9 cellular contexts compared by ENCODE assay signal in genomic region chr3:48013288-48013980, GRCh38. TPM values are rescaled to one million over a fixed set of nuclear protein-coding genes. Genes with fewer than 3 reads are reported as not detected.
DNase-seq lines count a peak whose midpoint lies in the region; TF ChIP-seq lines count a peak whose summit lies in the region.
"Had no signal": no experiment of that assay in that cellular context is flagged by ENCODE, and none has a peak within 500 bp of the region (broad histone marks: within the 10 kb centered on the region; RNA-seq: fewer than 3 reads in every experiment).

No MANE protein-coding gene starts in this region.

- H3K4me3 ChIP-seq in transverse colon: no peak overlapping the region
- H3K4me3 ChIP-seq: BLaER1 treated with 17β-estradiol and CSF1 and Interleukin-3, amounts not matched to agents 10 nM and 100 nM had no signal

- no peaks in the 10 kb centered on the region for H3K36me3 ChIP-seq in transverse colon

- in situ Hi-C loops in transverse colon (cut with MboI; ENCODE audit: low pct_ligation_motif_present in 1 of 4, low pct_unique_long_range_greater_than_20kb in 1 of 4, low sequenced_read_pairs in 3 of 4): no loop called here

- no peak for TF ChIP-seq CTCF in transverse colon (IDR thresholded peaks at IDR 0.05)

- peak; percentile 42 for DNase-seq in NCI-H82 (lab: John Stamatoyannopoulos, UW)
- DNase-seq in NCI-H82 treated with DMSO at 0.1 percent for 48 hours (lab: John Stamatoyannopoulos, UW; ENCODE audit: unreplicated experiment): no peak
- peak; percentile 64 for DNase-seq in amniotic stem cell (lab: John Stamatoyannopoulos, UW)
- DNase-seq in kidney glomerular epithelial cell (lab: John Stamatoyannopoulos, UW): peak; percentile 44
- no peak for DNase-seq in transverse colon
- DNase-seq in NOMO-1 (lab: John Stamatoyannopoulos, UW; ENCODE audit: unreplicated experiment in 2 of 2): no peak
- DNase-seq in NCI-H1092 treated with DMSO at 0.1 percent for 48 hours (lab: John Stamatoyannopoulos, UW): no peak
- no peak for DNase-seq in NCI-H524 (lab: John Stamatoyannopoulos, UW)

- TF ChIP-seq POLR2A in transverse colon (IDR thresholded peaks at IDR 0.05): no peak

- intact Hi-C loops in transverse colon (cut with DNase I; ENCODE audit: low total_unique reads): loop anchor here (5.0 kb wide), 1 partner anchor 74 kb away; no protein-coding TSS in a partner anchor

- H3K9me3 ChIP-seq in transverse colon: no peaks in the 10 kb centered on the region

- H3K4me1 ChIP-seq in transverse colon: peaks cover 30 to 72% (median 48%) of the 10 kb centered on the region in 4 donors

- H3K27me3 ChIP-seq in transverse colon: no peaks in the 10 kb centered on the region
- H3K27me3 ChIP-seq: BLaER1 treated with 17β-estradiol and CSF1 and Interleukin-3, amounts not matched to agents 10 nM and 100 nM had no signal

- peak; percentile 47 for TF ChIP-seq EP300 in transverse colon (IDR thresholded peaks at IDR 0.05; ENCODE audit: low read depth)

- H3K27ac ChIP-seq in transverse colon: peak overlapping the region; percentile 68 to 81 (median 76)
- H3K27ac ChIP-seq: BLaER1 treated with 17β-estradiol and CSF1 and Interleukin-3, amounts not matched to agents 10 nM and 100 nM had no signal

RNA-seq across cellular contexts. Expression of gene MAP4, which starts 2.8 kb away (rescaled TPM):
- total RNA-seq in transverse colon: 100 to 1,000 TPM in 1 of 4 donors, 10 to 100 TPM in 3; 68.8 to 148 (median 82.9) TPM

Comparison
In these comparisons a context has a peak if more than half of its experiments do, and no peak if none do; other contexts are left out.
1. DNase-seq: peak in NCI-H82 (single experiment), amniotic stem cell (single experiment) and kidney glomerular epithelial cell (single experiment); none in NCI-H82 treated with DMSO at 0.1 percent for 48 hours (single experiment), transverse colon (single experiment), NOMO-1 (0 of 2), NCI-H1092 treated with DMSO at 0.1 percent for 48 hours (single experiment) and NCI-H524 (0 of 2).